Comparison of ENCODE assay signal across 12 cellular contexts in genomic region chr1:151728151-151728711, GRCh38. TPM values are rescaled to one million over a fixed set of nuclear protein-coding genes. Genes with fewer than 3 reads are reported as not detected.
DNase-seq lines count a peak whose midpoint lies in the region; ATAC-seq and TF ChIP-seq lines count a peak whose summit lies in the region.
"Had no signal": no experiment of that assay in that cellular context is flagged by ENCODE, and none has a peak within 500 bp of the region (broad histone marks: within the 10 kb centered on the region; RNA-seq: fewer than 3 reads in every experiment).

No MANE protein-coding gene starts in this region.

- intact Hi-C loops in left ventricle myocardium superior (cut with micrococcal nuclease) (loop anchor here (10.0 kb wide), 1 partner anchor 283 kb away; no protein-coding TSS in a partner anchor), posterior vena cava (cut with DNase I) (no loop called here)

- no peaks in the 10 kb centered on the region for H3K36me3 Mint-ChIP-seq in activated T-cell treated with anti-CD3 and anti-CD28 coated beads, Interleukin-2, amount 50 U/mL, for 24 hours (ENCODE audit: low read depth)

- no peaks in the 10 kb centered on the region for H3K4me1 Mint-ChIP-seq in activated T-cell treated with anti-CD3 and anti-CD28 coated beads, Interleukin-2, amount 50 U/mL, for 24 hours (ENCODE audit: low read depth)

- H3K4me1 ChIP-seq in parathyroid adenoma = peaks cover 5% of the 10 kb centered on the region

- no peaks in the 10 kb centered on the region for H3K79me2 ChIP-seq in parathyroid adenoma

- no peak overlapping the region for H3K4me3 Mint-ChIP-seq in activated T-cell treated with anti-CD3 and anti-CD28 coated beads, Interleukin-2, amount 50 U/mL, for 24 hours

- no peak overlapping the region for H3K4me3 ChIP-seq in parathyroid adenoma (ENCODE audit: low read depth, low read length)

- H3K9me3 ChIP-seq in parathyroid adenoma (ENCODE audit: control insufficient read depth, low read length) = no peaks in the 10 kb centered on the region

- H3K9me3 Mint-ChIP-seq in activated T-cell treated with anti-CD3 and anti-CD28 coated beads, Interleukin-2, amount 50 U/mL, for 24 hours = no peaks in the 10 kb centered on the region

- H3K36me3 ChIP-seq in parathyroid adenoma (ENCODE audit: control insufficient read depth, insufficient read depth, low read length) = no peaks in the 10 kb centered on the region

- no peak overlapping the region for H3K4me2 ChIP-seq in parathyroid adenoma (ENCODE audit: low read length)

- no peaks in the 10 kb centered on the region for H3K27me3 ChIP-seq in parathyroid adenoma (ENCODE audit: control insufficient read depth, insufficient read depth, low read length)

- H3K27ac Mint-ChIP-seq in activated T-cell treated with anti-CD3 and anti-CD28 coated beads, Interleukin-2, amount 50 U/mL, for 24 hours = no peak overlapping the region

- ATAC-seq in left ventricle myocardium superior = peak; percentile 91
- ATAC-seq in HG02571 (IDR thresholded peaks at IDR 0.05; ENCODE audit: unreplicated experiment) = no peak

- DNase-seq in GM03348 (ENCODE audit: low spot score) = peak; percentile 57
- DNase-seq in anterior cingulate cortex (lab: John Stamatoyannopoulos, UW) = peak in 52 of 58 donors; percentile 16 to 92 (median 67)
- DNase-seq in left ventricle myocardium superior = no peak
- no peak for DNase-seq in activated T-cell treated with anti-CD3 and anti-CD28 coated beads, Interleukin-2, amount 50 U/mL, for 24 hours
- no peak for DNase-seq in posterior vena cava (ENCODE audit: low spot score)
- no peak for DNase-seq in activated CD4-positive, alpha-beta T cell treated with anti-CD3 and anti-CD28 coated beads, Interleukin-2, amount 50 U/mL, for 1 hour
- DNase-seq: activated naive CD4-positive, alpha-beta T cell; DMS53; NCI-H1436 treated with DMSO at 0.1 percent for 48 hours had no signal

- no peak for TF ChIP-seq CTCF in parathyroid adenoma (IDR thresholded peaks at IDR 0.05)

- peak overlapping the region; percentile 80 for H3K27ac ChIP-seq in parathyroid adenoma

- H3K27me3 Mint-ChIP-seq in activated T-cell treated with anti-CD3 and anti-CD28 coated beads, Interleukin-2, amount 50 U/mL, for 24 hours = peaks cover 66% of the 10 kb centered on the region

- peak overlapping the region; percentile 58 for H2AFZ ChIP-seq in parathyroid adenoma

- H3K9ac ChIP-seq in parathyroid adenoma = no peak overlapping the region

RNA-seq across cellular contexts. Expression of gene RIIAD1, which starts 6.9 kb away (rescaled TPM):
- 4.4 TPM for total RNA-seq in left ventricle myocardium superior
- 1 to 10 TPM in 1 of 2 donors, not detected in 1; 4.0 TPM for total RNA-seq in posterior vena cava
- total RNA-seq: T-helper 2 cell treated with Interferon-gamma antibody and Interleukin-4, amounts not matched to agents 100 ng/mL and 5 ng/mL, for 36 hours had no signal

RNA-seq across cellular contexts. Expression of gene CELF3, which starts 11.6 kb away (rescaled TPM):
- not detected for total RNA-seq in left ventricle myocardium superior
- under 1 TPM in 1 of 2 donors, not detected in 1; 0.10 TPM for total RNA-seq in posterior vena cava
- total RNA-seq: T-helper 2 cell treated with Interferon-gamma antibody and Interleukin-4, amounts not matched to agents 100 ng/mL and 5 ng/mL, for 36 hours had no signal

RNA-seq across cellular contexts. Expression of gene MRPL9, which starts 35.1 kb away (rescaled TPM):
- total RNA-seq in left ventricle myocardium superior = 42.7 TPM
- 10 to 100 TPM; 46.3 to 49.1 TPM for total RNA-seq in posterior vena cava

Comparison
In these comparisons a context has a peak if more than half of its experiments do, and no peak if none do; other contexts are left out.
1. DNase-seq: peak in GM03348 (single experiment) and anterior cingulate cortex (52 of 58); none in left ventricle myocardium superior (single experiment), activated T-cell treated with anti-CD3 and anti-CD28 coated beads, Interleukin-2, amount 50 U/mL, for 24 hours (single experiment), posterior vena cava (single experiment) and activated CD4-positive, alpha-beta T cell treated with anti-CD3 and anti-CD28 coated beads, Interleukin-2, amount 50 U/mL, for 1 hour (single experiment).